Comparison of ENCODE assay signal across 1 cellular context in the genomic region with DNA sequence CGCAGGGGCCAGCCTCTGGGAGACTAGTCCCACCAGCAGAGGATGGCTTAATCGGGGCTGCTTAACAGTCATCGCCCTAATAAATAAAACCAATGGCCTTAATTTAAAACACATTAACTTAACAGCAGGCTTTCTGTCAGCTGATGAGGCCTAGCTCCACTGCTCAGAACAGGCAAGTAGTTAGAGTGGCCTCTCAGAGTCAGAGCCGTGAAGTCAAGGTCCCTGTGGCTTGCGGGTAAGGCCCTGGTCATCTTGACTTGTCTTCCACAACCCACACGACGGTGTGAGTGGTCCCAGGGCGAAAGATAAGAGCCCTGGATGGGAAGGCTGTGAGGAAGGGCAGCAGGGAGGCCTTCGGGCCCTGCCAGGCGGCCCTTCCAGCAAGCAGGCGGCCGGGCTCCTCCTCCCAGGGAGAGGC.
TF ChIP-seq lines count a peak whose summit lies in the region.

No MANE protein-coding gene starts in this region.

TF ChIP-seq in K562, 482 proteins besides CTCF, POLR2A, EP300 and RAD21 (continued from another document):
- TF ChIP-seq CUX1 (CRISPR knock-in tag; IDR thresholded peaks at IDR 0.05) (peak; percentile 53; the same call in 1 of the 2 replicates), HDAC6 (IDR thresholded peaks at IDR 0.05; ENCODE audit: low read depth, low read length) (no peak), ZNF766 (CRISPR knock-in tag; conservative IDR thresholded peaks at IDR 0.05) (0 out of 2 replicates have a peak, but pooled peaks have one; percentile 8), CBFB (CRISPR knock-in tag; IDR thresholded peaks at IDR 0.05) (0 out of 2 replicates have a peak, but pooled peaks have one; percentile 13), ZNF507 (tag; conservative IDR thresholded peaks at IDR 0.05) (no peak), ZBTB7A (IDR thresholded peaks at IDR 0.05; ENCODE audit: borderline replicate concordance, control insufficient read depth, low read depth, low read length) (no peak)
